Comparison of ENCODE assay signal across 28 cellular contexts in genomic region chr3:50369271-50369670, GRCh38. TPM values are rescaled to one million over a fixed set of nuclear protein-coding genes. Genes with fewer than 3 reads are reported as not detected.
"Had no signal": no experiment of that assay in that cellular context is flagged by ENCODE, and none has a peak within 500 bp of the region (broad histone marks: within the 10 kb centered on the region; RNA-seq: fewer than 3 reads in every experiment).

No MANE protein-coding gene starts in this region.

- H3K4me3 ChIP-seq: left lung, lower lobe of right lung, pancreas, psoas muscle, right atrium auricular region, right lobe of liver, smooth muscle cell, tibial nerve, uterus had no signal

- H3K27ac Mint-ChIP-seq: stimulated activated memory B cell treated with anti-CD40 and anti-IgM and Interleukin-4, amounts not matched to agents 10 μg/mL and 1 μg/mL and 100 μg/mL, for 72 hours; type B pancreatic cell had no signal

- H3K27ac ChIP-seq: left lung, lower lobe of right lung, pancreas, psoas muscle, right atrium auricular region, right lobe of liver, tibial nerve, uterus had no signal

- H3K36me3 Mint-ChIP-seq: immature natural killer cell; naive thymus-derived CD8-positive, alpha-beta T cell; stimulated activated memory B cell treated with anti-CD40 and anti-IgM and Interleukin-4, amounts not matched to agents 10 μg/mL and 1 μg/mL and 100 μg/mL, for 72 hours; type B pancreatic cell had no signal

- H3K9me3 ChIP-seq: left lung, lower lobe of right lung, pancreas, psoas muscle, right atrium auricular region, right lobe of liver, tibial nerve, uterus had no signal

- ATAC-seq: left colon; left lung; lower lobe of right lung; naive thymus-derived CD8-positive, alpha-beta T cell; pancreas; psoas muscle; right lobe of liver; stimulated activated memory B cell treated with anti-CD40 and anti-IgM and Interleukin-4, amounts not matched to agents 10 μg/mL and 1 μg/mL and 100 μg/mL, for 72 hours; stimulated activated naive CD8-positive, alpha-beta T cell treated with anti-CD3 and anti-CD28 coated beads, Interleukin-15, amount 100 ng/mL, for 72 hours had no signal

- H3K27me3 ChIP-seq: pancreas, right atrium auricular region, right lobe of liver, tibial nerve, uterus had no signal

- H3K9me3 Mint-ChIP-seq: immature natural killer cell; naive thymus-derived CD8-positive, alpha-beta T cell; nephron; stimulated activated memory B cell treated with anti-CD40 and anti-IgM and Interleukin-4, amounts not matched to agents 10 μg/mL and 1 μg/mL and 100 μg/mL, for 72 hours; stimulated activated naive CD8-positive, alpha-beta T cell treated with anti-CD3 and anti-CD28 coated beads, Interleukin-15, amount 100 ng/mL, for 72 hours; type B pancreatic cell had no signal

- H3K4me1 ChIP-seq: psoas muscle had no signal

- H3K4me3 Mint-ChIP-seq: immature natural killer cell; stimulated activated memory B cell treated with anti-CD40 and anti-IgM and Interleukin-4, amounts not matched to agents 10 μg/mL and 1 μg/mL and 100 μg/mL, for 72 hours; stimulated activated naive CD8-positive, alpha-beta T cell treated with anti-CD3 and anti-CD28 coated beads, Interleukin-15, amount 100 ng/mL, for 72 hours; type B pancreatic cell had no signal

- H3K4me2 ChIP-seq: smooth muscle cell had no signal

- H3K27me3 Mint-ChIP-seq: naive thymus-derived CD8-positive, alpha-beta T cell; stimulated activated naive CD8-positive, alpha-beta T cell treated with anti-CD3 and anti-CD28 coated beads, Interleukin-15, amount 100 ng/mL, for 72 hours; type B pancreatic cell had no signal

- DNase-seq: hypothalamus; immature natural killer cell; kidney; left colon; left lung; lower lobe of right lung; mammary epithelial cell; mesenchymal stem cell; naive thymus-derived CD8-positive, alpha-beta T cell; nucleus accumbens; posterior cingulate gyrus; psoas muscle; right lobe of liver; stimulated activated CD4-positive, alpha-beta T cell treated with anti-CD3 and anti-CD28 coated beads, Interleukin-1b, Interleukin-23, amount 100 ng/mL, for 48 hours; stimulated activated CD4-positive, alpha-beta T cell treated with anti-CD3 and anti-CD28 coated beads, Interleukin-2, amount 100 ng/mL, for 48 hours; stimulated activated CD4-positive, alpha-beta T cell treated with anti-CD3 and anti-CD28 coated beads, Interleukin-4, amount 100 ng/mL, for 4 hours; stimulated activated CD8-positive, alpha-beta memory T cell treated with anti-CD3 and anti-CD28 coated beads, Interleukin-4, amount 100 ng/mL, for 48 hours; stimulated activated naive CD4-positive, alpha-beta T cell treated with Interleukin-2 at 50 U/mL for 16 hours; stimulated activated naive CD8-positive, alpha-beta T cell treated with anti-CD3 and anti-CD28 coated beads, Interleukin-15, amount 100 ng/mL, for 72 hours; substantia nigra; uterus had no signal

RNA-seq across cellular contexts. Expression of gene ZMYND10, which starts 23.7 kb away (rescaled TPM):
- polyA plus RNA-seq: naive thymus-derived CD8-positive, alpha-beta T cell had no signal
